17 cellular contexts compared by ENCODE assay signal in the genomic region with DNA sequence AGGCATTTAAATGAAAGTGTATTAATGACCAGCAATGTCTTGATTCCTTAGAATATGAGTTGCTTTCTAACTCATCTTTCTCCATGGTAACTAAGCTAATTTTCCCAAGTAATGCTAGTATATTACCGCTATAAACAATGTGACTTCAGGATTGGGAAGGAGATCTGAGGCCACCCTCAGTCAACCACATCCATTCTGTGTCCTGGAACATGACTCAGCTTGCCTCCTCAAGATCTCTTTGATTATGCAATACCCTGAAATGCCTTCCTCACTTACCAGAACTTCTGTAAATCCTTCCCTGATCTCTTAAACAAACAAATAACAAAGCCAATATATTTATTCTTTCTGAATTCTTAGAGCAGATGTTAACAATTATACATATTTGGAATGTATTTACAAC.
DNase-seq lines count a peak whose midpoint lies in the region; ATAC-seq and TF ChIP-seq lines count a peak whose summit lies in the region.
"Had no signal": no experiment of that assay in that cellular context is flagged by ENCODE, and none has a peak within 500 bp of the region (broad histone marks: within the 10 kb centered on the region; RNA-seq: fewer than 3 reads in every experiment).

No MANE protein-coding gene starts in this region.

- no peak overlapping the region for H2AFZ ChIP-seq in H9 (ENCODE audit: low read length)

- no peaks in the 10 kb centered on the region for H4K20me1 ChIP-seq in H9 (ENCODE audit: control insufficient read depth, insufficient read depth, insufficient read length)

- no peaks in the 10 kb centered on the region for H3K9me3 ChIP-seq in H9 (ENCODE audit: control insufficient read depth, low read depth, low read length)
- H3K9me3 ChIP-seq: gastrocnemius medialis had no signal

- H3K4ac ChIP-seq in H9 (ENCODE audit: low read depth, low read length) = no peak overlapping the region

- no peak overlapping the region for H3K23ac ChIP-seq in H9 (ENCODE audit: insufficient read length, low read depth, low read length)

- no peak overlapping the region for H3K27ac ChIP-seq in H9 (ENCODE audit: insufficient read length, low read depth, low read length)
- H3K27ac ChIP-seq: gastrocnemius medialis had no signal

- no peak overlapping the region for H3K4me3 Mint-ChIP-seq in H9
- H3K4me3 Mint-ChIP-seq: central memory CD8-positive, alpha-beta T cell; neural crest cell had no signal

- H3K9me3 Mint-ChIP-seq in H9 = peaks cover 0 to 3% of the 10 kb centered on the region in 2 experiments; a peak in 2 of 5 replicates

- H4K8ac ChIP-seq in H9 (replicated peaks; ENCODE audit: insufficient read length, low read depth, low read length) = no peak overlapping the region

- no peak overlapping the region for H2BK120ac ChIP-seq in H9 (ENCODE audit: low read depth, low read length, poor library complexity, severe bottlenecking)

- no peaks in the 10 kb centered on the region for H3K4me1 ChIP-seq in H9 (ENCODE audit: insufficient read depth, low read length)
- H3K4me1 ChIP-seq: gastrocnemius medialis had no signal

- no peak overlapping the region for H2BK15ac ChIP-seq in H9 (ENCODE audit: low read depth, low read length)

- ATAC-seq in HG03139 (IDR thresholded peaks at IDR 0.05; ENCODE audit: unreplicated experiment) (no peak), GM21529 (IDR thresholded peaks at IDR 0.05; ENCODE audit: unreplicated experiment) (no peak)
- ATAC-seq: gastrocnemius medialis, left lobe of liver had no signal

- no peak overlapping the region for H2BK5ac ChIP-seq in H9 (ENCODE audit: insufficient read length, low read length)

- H2BK12ac ChIP-seq in H9 (ENCODE audit: insufficient read length, low read depth, low read length) = no peak overlapping the region

- H3K18ac ChIP-seq in H9 (ENCODE audit: insufficient read length, low read depth, low read length) = no peak overlapping the region

- H3K56ac ChIP-seq in H9 (ENCODE audit: insufficient read length, low read depth, low read length) = no peak overlapping the region

- peaks cover 16 to 18% of the 10 kb centered on the region in 2 experiments for H3K4me1 Mint-ChIP-seq in H9
- H3K4me1 Mint-ChIP-seq: central memory CD8-positive, alpha-beta T cell; neural crest cell had no signal

- DNase-seq in HCEC 1CT = peak; percentile 7
- DNase-seq in OCI-M1 (lab: John Stamatoyannopoulos, UW) = peak; percentile 92
- DNase-seq in choroid plexus epithelial cell (ENCODE audit: low read depth) = peak; percentile 94
- peak; percentile 79 for DNase-seq in non-pigmented ciliary epithelial cell (ENCODE audit: low read depth)
- no peak for DNase-seq in H9
- no peak for DNase-seq in NCI-H82 treated with DMSO at 0.1 percent for 48 hours (lab: John Stamatoyannopoulos, UW; ENCODE audit: unreplicated experiment)
- DNase-seq: activated CD4-positive, alpha-beta T cell treated with anti-CD3 and anti-CD28 coated beads for 4 hours; gastrocnemius medialis; MM.1S; NCI-H526 treated with DMSO at 0.1 percent for 48 hours; stimulated activated CD4-positive, alpha-beta T cell treated with anti-CD3 and anti-CD28 coated beads, Interleukin-15, amount 100 ng/mL, for 24 hours; SW 1271 had no signal

- H4K5ac ChIP-seq in H9 (ENCODE audit: insufficient read length, low read depth, low read length) = no peak overlapping the region

- no peaks in the 10 kb centered on the region for H3K23me2 ChIP-seq in H9 (ENCODE audit: insufficient read length, low read depth, low read length, poor library complexity, severe bottlenecking)

- H3K4me3 ChIP-seq in choroid plexus epithelial cell (ENCODE audit: low read depth, low read length) = no peak overlapping the region
- H3K4me3 ChIP-seq: gastrocnemius medialis had no signal

- no peaks in the 10 kb centered on the region for H3K79me1 ChIP-seq in H9 (ENCODE audit: insufficient read depth, low read depth, low read length, poor library complexity, severe bottlenecking)

- no peak for TF ChIP-seq CTCF in choroid plexus epithelial cell (conservative IDR thresholded peaks at IDR 0.05; ENCODE audit: low read depth, low read length)
- no peak for TF ChIP-seq CTCF in H9 (conservative IDR thresholded peaks at IDR 0.05)

- WGBS in H9 (ENCODE audit: extremely low coverage, insufficient read length, low lambda C conversion rate) = no CpG with 5 or more reads among the region's 1 CpG

- H3K27me3 Mint-ChIP-seq in H9 (ENCODE audit: low read depth) = no peaks in the 10 kb centered on the region
- H3K27me3 Mint-ChIP-seq: central memory CD8-positive, alpha-beta T cell had no signal

- H2AK5ac ChIP-seq in H9 (ENCODE audit: insufficient read length, low read length) = no peak overlapping the region

- H3K79me2 ChIP-seq in H9 (ENCODE audit: insufficient read depth, low read length) = no peaks in the 10 kb centered on the region

- no peaks in the 10 kb centered on the region for H3K27me3 ChIP-seq in H9 (ENCODE audit: insufficient read depth, low read length)
- H3K27me3 ChIP-seq: gastrocnemius medialis had no signal

- no peak overlapping the region for H2BK20ac ChIP-seq in H9 (ENCODE audit: low read depth, low read length, poor library complexity, severe bottlenecking)

- no peak overlapping the region for H3K4me2 ChIP-seq in H9 (ENCODE audit: insufficient read depth, insufficient read length, low read length)

- no peak overlapping the region for H3T11ph ChIP-seq in H9 (ENCODE audit: low read length)

- no peak overlapping the region for H3K14ac ChIP-seq in H9 (ENCODE audit: insufficient read depth, low read length)

- no peak overlapping the region for H3K9ac ChIP-seq in H9 (ENCODE audit: extremely low read depth, insufficient read length, low read length)

- H3K27ac Mint-ChIP-seq in H9 = no peak overlapping the region

- H4K91ac ChIP-seq in H9 (ENCODE audit: insufficient read length, low read depth, low read length) = no peak overlapping the region

- H3K36me3 Mint-ChIP-seq in H9 (ENCODE audit: insufficient read depth in 1 of 3, low read depth in 3 of 3) = peaks cover 0 to 9% (median 3%) of the 10 kb centered on the region in 3 experiments; a peak in 3 of 7 replicates

Comparison
In these comparisons a context has a peak if more than half of its experiments do, and no peak if none do; other contexts are left out.
1. DNase-seq: peak in HCEC 1CT (single experiment), OCI-M1 (single experiment), choroid plexus epithelial cell (single experiment) and non-pigmented ciliary epithelial cell (single experiment); none in H9 (single experiment) and NCI-H82 treated with DMSO at 0.1 percent for 48 hours (single experiment).